In genomic region chr22:19226428-19226827, GRCh38 we compare ENCODE assay signal across 21 cellular contexts.
"Had no signal": no experiment of that assay in that cellular context is flagged by ENCODE, and none has a peak within 500 bp of the region (broad histone marks: within the 10 kb centered on the region; RNA-seq: fewer than 3 reads in every experiment).

No MANE protein-coding gene starts in this region.

- ATAC-seq: natural killer cell; right lobe of liver; stimulated activated naive B cell treated with anti-CD40 and anti-IgM and Interleukin-4, amounts not matched to agents 10 μg/mL and 1 μg/mL and 100 μg/mL, for 72 hours; stimulated activated naive CD8-positive, alpha-beta T cell treated with anti-CD3 and anti-CD28 coated beads, Interleukin-15, Interleukin-2, amounts not matched to agents 100 U/mL and 50 U/mL, for 24 hours had no signal

- DNase-seq: islet precursor cell; left ventricle myocardium inferior; mesendoderm; naive B cell; natural killer cell; ovary; right lobe of liver; stimulated activated CD4-positive, alpha-beta T cell treated with anti-CD3 and anti-CD28 coated beads, Interleukin-12 subunit alpha, Interleukin-12 subunit beta, amount 100 ng/mL, for 4 hours; stimulated activated CD4-positive, alpha-beta T cell treated with anti-CD3 and anti-CD28 coated beads, Interleukin-15, amount 100 ng/mL, for 24 hours; stimulated activated CD4-positive, alpha-beta T cell treated with anti-CD3 and anti-CD28 coated beads, Interleukin-2, amount 100 ng/mL, for 24 hours; stimulated activated CD4-positive, alpha-beta T cell treated with anti-CD3 and anti-CD28 coated beads, Interleukin-4, amount 100 ng/mL, for 1 hour; stimulated activated naive B cell treated with anti-CD40 and anti-IgM and Interleukin-4, amounts not matched to agents 10 μg/mL and 1 μg/mL and 100 μg/mL, for 72 hours; stimulated activated naive CD8-positive, alpha-beta T cell treated with anti-CD3 and anti-CD28 coated beads, Interleukin-15, Interleukin-2, amounts not matched to agents 100 U/mL and 50 U/mL, for 24 hours; stomach; testis; thyroid gland; transverse colon; upper lobe of left lung had no signal

- H3K4me3 ChIP-seq: left ventricle myocardium inferior, ovary, right atrium auricular region, right lobe of liver, skin epidermis, stomach, testis, thyroid gland, transverse colon, upper lobe of left lung, vagina had no signal
